9 cellular contexts compared by ENCODE assay signal in the genomic region with DNA sequence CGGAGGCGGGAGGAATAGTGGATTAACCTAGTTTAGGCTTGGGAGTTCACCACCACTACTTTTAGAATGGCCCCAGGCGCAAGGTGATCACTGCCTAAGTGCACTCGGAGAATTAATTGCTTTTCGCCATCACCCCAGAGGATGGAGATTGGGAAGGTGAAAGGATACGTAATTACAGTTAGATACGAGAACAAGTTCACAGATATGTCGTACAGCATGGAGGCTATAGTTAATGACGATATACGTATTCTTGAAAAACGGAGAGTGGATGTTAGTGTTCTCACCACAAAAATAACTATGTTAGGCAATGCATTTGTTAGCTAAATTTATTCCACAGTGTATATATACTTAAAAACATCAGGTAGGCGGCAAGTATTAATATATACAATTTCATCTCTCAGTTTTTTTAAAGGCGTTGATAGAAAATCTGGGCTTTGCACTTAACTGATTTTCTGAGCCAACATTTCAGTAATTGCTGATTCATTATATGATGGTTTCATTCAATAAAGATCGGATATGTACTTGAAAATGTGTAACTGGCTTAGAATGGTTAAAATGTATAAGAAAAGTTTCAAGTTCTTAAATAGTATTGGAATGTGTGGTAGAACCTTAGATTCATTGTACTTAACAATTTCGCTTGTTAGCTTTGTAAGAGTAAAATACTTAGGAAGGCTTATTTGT. TPM values are rescaled to one million over a fixed set of nuclear protein-coding genes. Genes with fewer than 3 reads are reported as not detected.
DNase-seq lines count a peak whose midpoint lies in the region; ATAC-seq, FAIRE-seq and TF ChIP-seq lines count a peak whose summit lies in the region.
"Had no signal": no experiment of that assay in that cellular context is flagged by ENCODE, and none has a peak within 500 bp of the region (broad histone marks: within the 10 kb centered on the region; RNA-seq: fewer than 3 reads in every experiment).

No MANE protein-coding gene starts in this region.

- peaks cover 3% of the 10 kb centered on the region for H3K36me3 Mint-ChIP-seq in astrocyte (ENCODE audit: low read depth, unreplicated experiment)

- peaks cover 10% of the 10 kb centered on the region for H3K79me1 ChIP-seq in mesenchymal stem cell (replicated peaks; ENCODE audit: low read length, poor library complexity, severe bottlenecking)

- H3K4me2 ChIP-seq in astrocyte (ENCODE audit: low read length) (peak overlapping the region; percentile 91), mesenchymal stem cell (ENCODE audit: low read length, poor library complexity, severe bottlenecking) (peak overlapping the region; percentile 47)

- peak overlapping the region; percentile 93 for H3K9ac ChIP-seq in astrocyte (ENCODE audit: low read length)
- H3K9ac ChIP-seq in mesenchymal stem cell (ENCODE audit: low read length): peak overlapping the region; percentile 98

- H4K20me1 ChIP-seq in astrocyte (ENCODE audit: insufficient read depth, low read length): peaks cover 33% of the 10 kb centered on the region

- peak overlapping the region; percentile 15 to 80 for H3K4ac ChIP-seq in mesenchymal stem cell (ENCODE audit: low read depth in 1 of 2, low read length in 2 of 2)

- peak overlapping the region; percentile 93 for H4K91ac ChIP-seq in mesenchymal stem cell (ENCODE audit: low read length)

- TF ChIP-seq CTCF in 22Rv1 (IDR thresholded peaks at IDR 0.05) (no peak), astrocyte (IDR thresholded peaks at IDR 0.05; ENCODE audit: insufficient read depth, low read depth, low read length) (no peak)

- peaks cover 94% of the 10 kb centered on the region for H3K79me2 ChIP-seq in astrocyte (ENCODE audit: insufficient read depth, low read length)

- H2AFZ ChIP-seq in astrocyte (ENCODE audit: low read depth, low read length) (peak overlapping the region; percentile 93), mesenchymal stem cell (ENCODE audit: low read depth, low read length) (no peak overlapping the region)

- H3K9me3 ChIP-seq in astrocyte (ENCODE audit: insufficient read depth, low read depth, low read length): no peaks in the 10 kb centered on the region
- no peaks in the 10 kb centered on the region for H3K9me3 ChIP-seq in mesenchymal stem cell (ENCODE audit: control insufficient read depth, low read length)

- peaks cover 8% of the 10 kb centered on the region for H3K4me1 ChIP-seq in astrocyte (ENCODE audit: insufficient read depth, low read length)
- peaks cover 8% of the 10 kb centered on the region for H3K4me1 ChIP-seq in mesenchymal stem cell (ENCODE audit: control insufficient read depth, insufficient read depth, low read depth, low read length)

- H3K18ac ChIP-seq in mesenchymal stem cell (ENCODE audit: low read depth in 1 of 2, low read length in 2 of 2): peak overlapping the region; percentile 15 to 37

- H2BK12ac ChIP-seq in mesenchymal stem cell (ENCODE audit: low read length in 2 of 2): no peak overlapping the region

- H4K8ac ChIP-seq in mesenchymal stem cell (ENCODE audit: low read length): peak overlapping the region; percentile 73

- H3K4me1 Mint-ChIP-seq in astrocyte (ENCODE audit: low read depth, unreplicated experiment): peaks cover 18% of the 10 kb centered on the region

- H3K23ac ChIP-seq in mesenchymal stem cell (ENCODE audit: low read length in 2 of 2): no peak overlapping the region

- peak overlapping the region; percentile 98 for H3K27ac Mint-ChIP-seq in astrocyte (ENCODE audit: unreplicated experiment)

- no peaks in the 10 kb centered on the region for H3K9me3 Mint-ChIP-seq in astrocyte (ENCODE audit: unreplicated experiment)

- no peak overlapping the region for H2BK15ac ChIP-seq in mesenchymal stem cell (ENCODE audit: low read depth, poor library complexity, severe bottlenecking)

- ATAC-seq in HG02852 (IDR thresholded peaks at IDR 0.05; ENCODE audit: unreplicated experiment) (peak; percentile 2), GM21515 (IDR thresholded peaks at IDR 0.05; ENCODE audit: unreplicated experiment) (no peak), GM19463 (IDR thresholded peaks at IDR 0.05; ENCODE audit: unreplicated experiment) (no peak)

- no peak overlapping the region for H2BK120ac ChIP-seq in mesenchymal stem cell (ENCODE audit: low read depth, low read length)

- DNase-seq in astrocyte (ENCODE audit: low read depth) (no peak), mesenchymal stem cell (no peak), amniotic stem cell (lab: John Stamatoyannopoulos, UW) (no peak), A172 (ENCODE audit: low spot score) (no peak)

- H3K4me3 Mint-ChIP-seq in astrocyte (ENCODE audit: unreplicated experiment): peak overlapping the region; percentile 95

- peaks cover 10% of the 10 kb centered on the region for H3K36me3 ChIP-seq in astrocyte (ENCODE audit: insufficient read depth, low read length)
- peaks cover 9 to 33% of the 10 kb centered on the region in 2 experiments for H3K36me3 ChIP-seq in mesenchymal stem cell (ENCODE audit: control insufficient read depth in 1 of 2, insufficient read depth in 2 of 2, low read depth in 1 of 2, low read length in 2 of 2)

- 10% methylated on average over 11 of the region's 15 CpGs for WGBS in mesenchymal stem cell

- H3K27ac ChIP-seq in 22Rv1 (peak overlapping the region; percentile 85), astrocyte (ENCODE audit: low read depth, low read length) (peak overlapping the region; percentile 91), mesenchymal stem cell (ENCODE audit: low read length, poor library complexity, severe bottlenecking) (peak overlapping the region; percentile 37)

- H3K27me3 ChIP-seq in astrocyte (ENCODE audit: insufficient read depth, low read length) (no peaks in the 10 kb centered on the region), mesenchymal stem cell (ENCODE audit: control insufficient read depth in 1 of 2, insufficient read depth in 1 of 2, low read length in 2 of 2) (no peaks in the 10 kb centered on the region)

- no peak overlapping the region for H2AK5ac ChIP-seq in mesenchymal stem cell (ENCODE audit: low read length, severe bottlenecking)

- H3K27me3 Mint-ChIP-seq in astrocyte (ENCODE audit: low read depth, unreplicated experiment): no peaks in the 10 kb centered on the region

- FAIRE-seq in astrocyte (lab: Jason Lieb, UNC): no peak
- FAIRE-seq: colon had no signal

- no peak overlapping the region for H2BK5ac ChIP-seq in mesenchymal stem cell (ENCODE audit: low read depth, low read length, poor library complexity, severe bottlenecking)

- H3K4me3 ChIP-seq in astrocyte (ENCODE audit: insufficient read depth, low read depth, low read length): peak overlapping the region; percentile 95
- H3K4me3 ChIP-seq in mesenchymal stem cell (ENCODE audit: insufficient read depth in 1 of 2, low read depth in 1 of 2, low read length in 2 of 2): peak overlapping the region; percentile 88 to 94

- no peak overlapping the region for H3K14ac ChIP-seq in mesenchymal stem cell (ENCODE audit: low read length in 2 of 2)

RNA-seq across cellular contexts. Expression of gene CDC123, which starts 0.7 kb away (rescaled TPM):
- total RNA-seq in astrocyte: 107 and 110 TPM in 2 replicates
- 113 TPM for polyA plus RNA-seq in mesenchymal stem cell (2013, experiment 1 of 2)
- polyA plus RNA-seq in mesenchymal stem cell (2013, experiment 2 of 2): 114 TPM
- 205 and 332 TPM in 2 replicates for total RNA-seq in A172 (2014; rRNA removed; shearing (Covaris generic))

RNA-seq across cellular contexts. Expression of gene NUDT5, which starts 1.0 kb away (rescaled TPM):
- 84.1 and 85.2 TPM in 2 replicates for total RNA-seq in astrocyte
- 68.3 TPM for polyA plus RNA-seq in mesenchymal stem cell (2013, experiment 1 of 2)
- polyA plus RNA-seq in mesenchymal stem cell (2013, experiment 2 of 2): 70.4 TPM
- total RNA-seq in A172 (2014; rRNA removed; shearing (Covaris generic)): 166 and 198 TPM in 2 replicates

Comparison
In these comparisons a context has a peak if more than half of its experiments do, and no peak if none do; other contexts are left out.
1. H3K27ac ChIP-seq: peak in every context shown above with its lines; median percentile 91 in astrocyte; 85 in 22Rv1; 37 in mesenchymal stem cell.